ENCODE assay signal across 24 cellular contexts in the genomic region with DNA sequence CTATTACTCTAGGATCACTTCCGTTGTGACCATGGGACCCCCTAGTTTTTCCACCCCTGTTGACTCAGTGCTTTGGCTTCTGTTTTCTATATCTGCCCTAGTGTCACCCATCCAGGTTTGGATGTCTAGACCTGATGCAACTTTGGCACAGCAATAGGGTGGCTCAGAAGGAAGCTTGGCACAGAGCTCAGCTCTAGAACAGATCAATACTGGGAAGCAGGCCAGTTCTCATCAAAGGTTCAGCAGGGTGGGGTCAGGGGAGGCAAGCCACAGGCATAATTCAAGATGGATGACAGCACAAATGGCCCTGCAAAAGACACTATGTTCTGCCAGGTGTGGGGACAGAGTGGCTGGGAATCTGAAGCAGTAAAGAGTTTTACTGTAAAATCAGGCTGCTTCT.
A peak's percentile ranks its signal among the peaks of the same experiment; 100 is the strongest.
DNase-seq lines count a peak whose midpoint lies in the region; FAIRE-seq and TF ChIP-seq lines count a peak whose summit lies in the region.
"Had no signal": no experiment of that assay in that cellular context is flagged by ENCODE, and none has a peak within 500 bp of the region (broad histone marks: within the 10 kb centered on the region; RNA-seq: fewer than 3 reads in every experiment).

No MANE protein-coding gene starts in this region.

- H3K9me3 ChIP-seq in small intestine (ENCODE audit: control insufficient read depth, low read depth): no peaks in the 10 kb centered on the region
- no peaks in the 10 kb centered on the region for H3K9me3 ChIP-seq in A673 (ENCODE audit: low read depth, low read length, poor library complexity, severe bottlenecking)
- H3K9me3 ChIP-seq: gastroesophageal sphincter, tibial nerve had no signal

- DNase-seq in NCI-H2029 treated with DMSO at 0.1 percent for 48 hours (lab: John Stamatoyannopoulos, UW) (peak; percentile 48), NCI-H2029 (lab: John Stamatoyannopoulos, UW) (no peak), NCI-H146 treated with DMSO at 0.1 percent for 48 hours (lab: John Stamatoyannopoulos, UW; ENCODE audit: unreplicated experiment) (peak; percentile 46), SHP77 (lab: John Stamatoyannopoulos, UW) (peak; percentile 39 to 43), small intestine (peak; percentile 83), A673 (ENCODE audit: low spot score) (no peak), NK-92 (lab: John Stamatoyannopoulos, UW; ENCODE audit: unreplicated experiment) (no peak)
- DNase-seq in stimulated activated CD4-positive, alpha-beta T cell treated with anti-CD3 and anti-CD28 coated beads, Interleukin-4, amount 100 ng/mL, for 4 hours: no peak
- DNase-seq: activated naive CD4-positive, alpha-beta T cell treated with anti-CD3 and anti-CD28 coated beads, Interleukin-2, amount 50 U/mL, for 16 hours; anterior cingulate cortex; caudate nucleus; CD4-positive, CD25-positive, alpha-beta regulatory T cell; DMS 273 treated with DMSO at 0.1 percent for 48 hours; hippocampal formation; NCI-H1694; NCI-H510A treated with DMSO at 0.1 percent for 48 hours; nephron progenitor cell; posterior cingulate gyrus; RPMI8226; stimulated activated naive CD8-positive, alpha-beta T cell treated with anti-CD3 and anti-CD28 coated beads, Interleukin-15, amount 100 ng/mL, for 72 hours had no signal

- H3K4me3 ChIP-seq in small intestine (ENCODE audit: low read depth in 1 of 2, low read length in 2 of 2): no peak overlapping the region
- H3K4me3 ChIP-seq in A673 (ENCODE audit: low read depth, low read length, poor library complexity, severe bottlenecking): no peak overlapping the region
- H3K4me3 ChIP-seq: gastroesophageal sphincter, tibial nerve had no signal

- no peaks in the 10 kb centered on the region for H3K4me1 ChIP-seq in small intestine (ENCODE audit: control insufficient read depth in 2 of 2, insufficient read depth in 1 of 2, low read depth in 1 of 2, low read length in 1 of 2)
- H3K4me1 ChIP-seq in A673 (ENCODE audit: insufficient read depth, low read length, poor library complexity, severe bottlenecking): no peaks in the 10 kb centered on the region
- H3K4me1 ChIP-seq: gastroesophageal sphincter, tibial nerve had no signal

- H3K27me3 ChIP-seq in small intestine (ENCODE audit: control insufficient read depth in 2 of 2, insufficient read depth in 2 of 2, low read length in 2 of 2) (no peaks in the 10 kb centered on the region), A673 (replicated peaks; ENCODE audit: insufficient read depth, low read depth, low read length, poor library complexity) (peaks cover 11% of the 10 kb centered on the region)
- H3K27me3 ChIP-seq: gastroesophageal sphincter had no signal

- BruUV-seq in A673 (replicated peaks; lab: Mats Ljungman, UMichigan): no TSS peak

- CTCF ChIA-PET in A673 (lab: Charles Lee): no interaction called here

- FAIRE-seq in small intestine (lab: Jason Lieb, UNC): no peak
- FAIRE-seq: endometrium had no signal

- intact Hi-C loops in A673 (cut with micrococcal nuclease; ENCODE audit: unreplicated experiment): no loop called here

- 13 to 75% (median 38%) methylated on average over 1 of the region's 1 CpG for WGBS in small intestine, 3 donors

- no peaks in the 10 kb centered on the region for H3K36me3 ChIP-seq in small intestine (ENCODE audit: control insufficient read depth in 2 of 2, insufficient read depth in 2 of 2, low read length in 2 of 2)
- no peaks in the 10 kb centered on the region for H3K36me3 ChIP-seq in A673 (ENCODE audit: insufficient read depth, low read length, poor library complexity, severe bottlenecking)
- H3K36me3 ChIP-seq: gastroesophageal sphincter, tibial nerve had no signal

- H3K27ac ChIP-seq in small intestine (ENCODE audit: low read depth in 1 of 2, low read length in 1 of 2) (no peak overlapping the region), A673 (ENCODE audit: low read depth, low read length, poor library complexity, severe bottlenecking) (no peak overlapping the region)
- H3K27ac ChIP-seq: 22Rv1, gastroesophageal sphincter, tibial nerve had no signal

- POLR2A ChIA-PET in A673 (lab: Charles Lee; ENCODE audit: low non-redundant PET): no interaction called here

- no peak for TF ChIP-seq CTCF in A673 (conservative IDR thresholded peaks at IDR 0.05; ENCODE audit: low read depth, low read length)

Comparison
In these comparisons a context has a peak if more than half of its experiments do, and no peak if none do; other contexts are left out.
1. DNase-seq: peak in NCI-H2029 treated with DMSO at 0.1 percent for 48 hours (single experiment), NCI-H146 treated with DMSO at 0.1 percent for 48 hours (single experiment), SHP77 (2 of 2) and small intestine (single experiment); none in NCI-H2029 (single experiment), A673 (single experiment), stimulated activated CD4-positive, alpha-beta T cell treated with anti-CD3 and anti-CD28 coated beads, Interleukin-4, amount 100 ng/mL, for 4 hours (0 of 2) and NK-92 (single experiment).